In genomic region chr11:57219021-57219627, GRCh38 we compare ENCODE assay signal across 16 cellular contexts. TPM values are rescaled to one million over a fixed set of nuclear protein-coding genes. Genes with fewer than 3 reads are reported as not detected.
DNase-seq lines count a peak whose midpoint lies in the region; ATAC-seq and TF ChIP-seq lines count a peak whose summit lies in the region.
"Had no signal": no experiment of that assay in that cellular context is flagged by ENCODE, and none has a peak within 500 bp of the region (broad histone marks: within the 10 kb centered on the region; RNA-seq: fewer than 3 reads in every experiment).

No MANE protein-coding gene starts in this region.

- no peak overlapping the region for H3K9ac ChIP-seq in adipocyte (ENCODE audit: low read length)
- H3K9ac ChIP-seq: KMS-11 had no signal

- H3K4me1 Mint-ChIP-seq in activated T-cell treated with anti-CD3 and anti-CD28 coated beads, Interleukin-2, amount 50 U/mL, for 24 hours (ENCODE audit: low read depth), result no peaks in the 10 kb centered on the region
- H3K4me1 Mint-ChIP-seq: activated CD4-positive, alpha-beta T cell treated with anti-CD3 and anti-CD28 coated beads for 36 hours had no signal

- H3K27me3 Mint-ChIP-seq in activated T-cell treated with anti-CD3 and anti-CD28 coated beads, Interleukin-2, amount 50 U/mL, for 24 hours, result peaks cover 16% of the 10 kb centered on the region

- H3K27ac Mint-ChIP-seq in activated T-cell treated with anti-CD3 and anti-CD28 coated beads, Interleukin-2, amount 50 U/mL, for 24 hours, result no peak overlapping the region
- H3K27ac Mint-ChIP-seq: activated CD4-positive, alpha-beta T cell treated with anti-CD3 and anti-CD28 coated beads for 36 hours had no signal

- H3K4me3 ChIP-seq in adipocyte (ENCODE audit: low read length) (no peak overlapping the region), upper lobe of right lung (no peak overlapping the region)
- H3K4me3 ChIP-seq: SK-N-MC had no signal

- peaks cover 13% of the 10 kb centered on the region for H3K4me1 ChIP-seq in adipocyte (ENCODE audit: control insufficient read depth, insufficient read depth, low read length)
- peaks cover 23% of the 10 kb centered on the region for H3K4me1 ChIP-seq in upper lobe of right lung

- H3K36me3 ChIP-seq in adipocyte (ENCODE audit: control insufficient read depth, insufficient read depth, low read length, severe bottlenecking), result no peaks in the 10 kb centered on the region
- H3K36me3 ChIP-seq in upper lobe of right lung, result no peaks in the 10 kb centered on the region

- DNase-seq in Right ventricle myocardium inferior (ENCODE audit: missing footprints) (no peak), cardiac septum (ENCODE audit: low spot score) (no peak), adipocyte (ENCODE audit: low read depth) (peak; percentile 42), left ventricle myocardium superior (no peak), upper lobe of right lung (no peak), NCI-H2107 treated with DMSO at 0.1 percent for 48 hours (lab: John Stamatoyannopoulos, UW; ENCODE audit: unreplicated experiment) (no peak)
- no peak for DNase-seq in activated T-cell treated with anti-CD3 and anti-CD28 coated beads, Interleukin-2, amount 50 U/mL, for 24 hours
- DNase-seq: activated CD4-positive, alpha-beta T cell treated with anti-CD3 and anti-CD28 coated beads for 36 hours; activated T-cell treated with anti-CD3 and anti-CD28 coated beads, Interleukin-2, amount 50 U/mL, for 1 hour; NCI-H187 treated with DMSO at 0.1 percent for 48 hours; posterior cingulate gyrus; stimulated activated CD4-positive, alpha-beta T cell treated with anti-CD3 and anti-CD28 coated beads, Interleukin-2, amount 100 ng/mL, for 24 hours had no signal

- H3K9me3 ChIP-seq in adipocyte (ENCODE audit: control insufficient read depth, low read length) (no peaks in the 10 kb centered on the region), upper lobe of right lung (no peaks in the 10 kb centered on the region)

- no peak for TF ChIP-seq CTCF in upper lobe of right lung (IDR thresholded peaks at IDR 0.05)

- H3K4me3 Mint-ChIP-seq in activated T-cell treated with anti-CD3 and anti-CD28 coated beads, Interleukin-2, amount 50 U/mL, for 24 hours, result no peak overlapping the region
- H3K4me3 Mint-ChIP-seq: activated CD4-positive, alpha-beta T cell treated with anti-CD3 and anti-CD28 coated beads for 36 hours had no signal

- no peak overlapping the region for H3K27ac ChIP-seq in upper lobe of right lung
- H3K27ac ChIP-seq: KMS-11, SK-N-MC had no signal

- H3K36me3 Mint-ChIP-seq in activated T-cell treated with anti-CD3 and anti-CD28 coated beads, Interleukin-2, amount 50 U/mL, for 24 hours (ENCODE audit: low read depth), result no peaks in the 10 kb centered on the region

- intact Hi-C loops in Right ventricle myocardium inferior (cut with DNase I) (no loop called here), cardiac septum (cut with DNase I) (no loop called here), left ventricle myocardium superior (cut with micrococcal nuclease) (no loop called here), upper lobe of right lung (cut with DNase I) (no loop called here)

- H3K27me3 ChIP-seq in adipocyte (replicated peaks; ENCODE audit: control insufficient read depth, insufficient read depth, low read length) (no peaks in the 10 kb centered on the region), upper lobe of right lung (no peaks in the 10 kb centered on the region)

- ATAC-seq in Right ventricle myocardium inferior (peak; percentile 74), left ventricle myocardium superior (peak; percentile 71), upper lobe of right lung (peak; percentile 52), HG03460 (IDR thresholded peaks at IDR 0.05; ENCODE audit: unreplicated experiment) (no peak)
- ATAC-seq: activated CD4-positive, alpha-beta T cell treated with anti-CD3 and anti-CD28 coated beads for 36 hours had no signal

- H3K9me3 Mint-ChIP-seq in activated T-cell treated with anti-CD3 and anti-CD28 coated beads, Interleukin-2, amount 50 U/mL, for 24 hours, result no peaks in the 10 kb centered on the region

RNA-seq across cellular contexts. Expression of gene APLNR, which starts 17.9 kb away (rescaled TPM):
- total RNA-seq in Right ventricle myocardium inferior (18.4 TPM), cardiac septum (16.6 TPM), left ventricle myocardium superior (21.0 TPM), upper lobe of right lung (1.2 TPM)
- total RNA-seq: activated CD4-positive, alpha-beta T cell treated with anti-CD3 and anti-CD28 coated beads for 36 hours; mononuclear cell had no signal

RNA-seq across cellular contexts. Expression of gene LRRC55, which starts 37.4 kb away (rescaled TPM):
- total RNA-seq in Right ventricle myocardium inferior (0.51 TPM), cardiac septum (0.13 TPM), left ventricle myocardium superior (0.35 TPM), upper lobe of right lung (not detected)
- total RNA-seq: activated CD4-positive, alpha-beta T cell treated with anti-CD3 and anti-CD28 coated beads for 36 hours; mononuclear cell had no signal
